1 cellular context compared by ENCODE assay signal in the genomic region with DNA sequence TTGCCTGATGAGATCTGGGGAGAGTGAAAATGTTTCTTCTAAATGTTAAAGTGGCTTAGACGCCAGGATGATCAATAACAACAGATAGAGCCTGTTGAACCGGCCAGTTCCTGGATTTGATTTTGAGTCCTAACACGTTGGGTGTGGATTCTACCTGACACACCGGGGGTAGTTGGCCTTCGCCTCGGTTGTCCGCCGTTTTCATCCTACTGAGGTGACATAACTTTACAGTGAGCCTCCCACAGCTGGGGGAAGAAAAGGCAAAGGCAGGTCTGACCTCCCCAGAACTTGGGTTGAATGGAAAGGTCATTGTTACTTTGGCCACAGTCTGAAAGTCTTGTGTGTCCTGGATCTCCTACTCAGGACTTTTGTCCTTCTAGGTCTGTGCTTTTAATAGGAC.
TF ChIP-seq lines count a peak whose summit lies in the region.

No MANE protein-coding gene starts in this region.

TF ChIP-seq in IMR-90, 13 proteins besides CTCF, POLR2A, EP300 and RAD21 (continued from another document):
- TF ChIP-seq, protein P1, sequence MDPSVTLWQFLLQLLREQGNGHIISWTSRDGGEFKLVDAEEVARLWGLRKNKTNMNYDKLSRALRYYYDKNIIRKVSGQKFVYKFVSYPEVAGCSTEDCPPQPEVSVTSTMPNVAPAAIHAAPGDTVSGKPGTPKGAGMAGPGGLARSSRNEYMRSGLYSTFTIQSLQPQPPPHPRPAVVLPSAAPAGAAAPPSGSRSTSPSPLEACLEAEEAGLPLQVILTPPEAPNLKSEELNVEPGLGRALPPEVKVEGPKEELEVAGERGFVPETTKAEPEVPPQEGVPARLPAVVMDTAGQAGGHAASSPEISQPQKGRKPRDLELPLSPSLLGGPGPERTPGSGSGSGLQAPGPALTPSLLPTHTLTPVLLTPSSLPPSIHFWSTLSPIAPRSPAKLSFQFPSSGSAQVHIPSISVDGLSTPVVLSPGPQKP (IDR thresholded peaks at IDR 0.05; ENCODE audit: borderline replicate concordance, low read depth, low read length) = no peak
- TF ChIP-seq, protein P2, sequence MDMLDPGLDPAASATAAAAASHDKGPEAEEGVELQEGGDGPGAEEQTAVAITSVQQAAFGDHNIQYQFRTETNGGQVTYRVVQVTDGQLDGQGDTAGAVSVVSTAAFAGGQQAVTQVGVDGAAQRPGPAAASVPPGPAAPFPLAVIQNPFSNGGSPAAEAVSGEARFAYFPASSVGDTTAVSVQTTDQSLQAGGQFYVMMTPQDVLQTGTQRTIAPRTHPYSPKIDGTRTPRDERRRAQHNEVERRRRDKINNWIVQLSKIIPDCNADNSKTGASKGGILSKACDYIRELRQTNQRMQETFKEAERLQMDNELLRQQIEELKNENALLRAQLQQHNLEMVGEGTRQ (IDR thresholded peaks at IDR 0.05; ENCODE audit: low read depth, low read length) = no peak
- TF ChIP-seq RCOR1 (IDR thresholded peaks at IDR 0.05; ENCODE audit: insufficient replicate concordance, low read length) (no peak), MXI1 (IDR thresholded peaks at IDR 0.05; ENCODE audit: borderline replicate concordance, low read depth, low read length) (no peak), FOS (IDR thresholded peaks at IDR 0.05; ENCODE audit: low read depth, low read length) (no peak), MAFK (IDR thresholded peaks at IDR 0.05; ENCODE audit: low read depth, low read length) (no peak), RFX5 (IDR thresholded peaks at IDR 0.05; ENCODE audit: low read depth, low read length) (no peak), NFE2L2 (IDR thresholded peaks at IDR 0.05; ENCODE audit: low read depth, low read length) (no peak), CHD1 (IDR thresholded peaks at IDR 0.05; ENCODE audit: low read depth, low read length) (no peak)
